ENCODE assay signal across 8 cellular contexts in the genomic region with DNA sequence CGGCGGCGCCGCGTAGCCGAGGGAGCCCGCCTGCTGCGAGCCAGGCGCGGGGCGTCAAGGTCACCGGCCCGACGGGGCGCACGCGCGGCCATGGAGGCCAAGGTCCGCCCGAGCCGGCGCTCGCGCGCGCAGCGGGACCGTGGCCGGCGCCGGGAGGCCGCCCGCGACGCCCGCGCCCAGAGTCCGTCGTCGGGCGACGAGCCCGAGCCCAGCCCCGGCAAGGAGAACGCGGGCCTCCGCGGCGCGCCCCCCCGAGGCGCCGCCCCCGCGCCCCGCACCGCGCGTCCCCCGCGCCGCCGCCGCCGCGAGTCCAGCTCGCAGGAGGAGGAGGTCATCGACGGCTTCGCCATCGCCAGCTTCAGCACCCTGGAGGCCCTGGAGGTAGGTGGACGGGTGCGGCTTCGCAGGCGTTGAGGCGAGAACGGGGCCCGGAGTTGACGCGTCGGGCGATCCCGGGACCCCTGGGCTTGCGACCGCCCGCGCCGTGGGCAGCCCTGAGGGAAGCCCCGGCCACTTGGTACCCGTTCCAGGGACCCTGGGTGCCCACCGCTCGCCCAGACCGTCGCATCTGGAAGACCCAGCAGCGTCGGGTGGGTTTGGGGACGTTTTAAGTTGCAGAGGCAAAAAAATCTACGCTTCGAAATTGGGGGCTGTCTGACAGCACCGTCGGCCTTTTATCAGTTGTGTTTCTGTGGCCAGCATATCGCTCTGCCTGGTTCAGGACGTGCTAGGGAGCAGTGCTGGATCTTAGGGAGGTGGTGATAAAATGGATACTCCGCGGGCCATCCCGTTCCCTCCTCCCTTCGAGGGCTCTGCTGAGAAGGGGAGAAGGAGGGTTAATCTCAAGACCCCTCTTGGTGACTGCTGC. TPM values are rescaled to one million over a fixed set of nuclear protein-coding genes. Genes with fewer than 3 reads are reported as not detected.
DNase-seq lines count a peak whose midpoint lies in the region; ATAC-seq and TF ChIP-seq lines count a peak whose summit lies in the region.

No MANE protein-coding gene starts in this region.

- no peak for TF ChIP-seq POLR2A in ovary (IDR thresholded peaks at IDR 0.05)

- H3K9me3 ChIP-seq in BLaER1: no peaks in the 10 kb centered on the region
- H3K9me3 ChIP-seq in fibroblast of lung (ENCODE audit: control insufficient read depth, insufficient read depth, low read depth, low read length): no peaks in the 10 kb centered on the region
- H3K9me3 ChIP-seq in ovary: no peaks in the 10 kb centered on the region

- no peaks in the 10 kb centered on the region for H3K27me3 ChIP-seq in BLaER1
- no peaks in the 10 kb centered on the region for H3K27me3 ChIP-seq in fibroblast of lung (ENCODE audit: control insufficient read depth, insufficient read depth, low read length)
- H3K27me3 ChIP-seq in ovary: no peaks in the 10 kb centered on the region

- WGBS in ovary, 3 donors: 0 to 1% (median 1%) methylated on average over 35 to 107 of the region's 107 CpGs

- no peak for TF ChIP-seq EP300 in ovary (IDR thresholded peaks at IDR 0.05)

- DNase-seq in RWPE1 (ENCODE audit: low spot score) (peak; percentile 29), fibroblast of lung (ENCODE audit: low read depth in 2 of 2) (peak in 1 of 2 donors; percentile 47), ovary (peak in 3 of 5 donors; percentile 52 to 72 (median 64)), GOT3 (lab: John Stamatoyannopoulos, UW) (no peak), NCI-H2227 (lab: John Stamatoyannopoulos, UW; ENCODE audit: unreplicated experiment) (no peak)

- no peak for TF ChIP-seq CTCF in RWPE1 (conservative IDR thresholded peaks at IDR 0.05; ENCODE audit: low read depth)
- no peak for TF ChIP-seq CTCF in fibroblast of lung (conservative IDR thresholded peaks at IDR 0.05 in 1 of 2, IDR thresholded peaks at IDR 0.05 in 1 of 2; ENCODE audit: low read depth in 1 of 2, low read length in 2 of 2)
- TF ChIP-seq CTCF in ovary (IDR thresholded peaks at IDR 0.05): no peak

- ATAC-seq in GM21367 (IDR thresholded peaks at IDR 0.05; ENCODE audit: unreplicated experiment) (peak; percentile 4), GM18873 (IDR thresholded peaks at IDR 0.05; ENCODE audit: low FRiP score, unreplicated experiment) (no peak)

- H3K36me3 ChIP-seq in BLaER1: peaks cover 31% of the 10 kb centered on the region; the same call in 1 of the 2 replicates
- no peaks in the 10 kb centered on the region for H3K36me3 ChIP-seq in fibroblast of lung (ENCODE audit: control insufficient read depth, insufficient read depth, low read length)
- H3K36me3 ChIP-seq in ovary: no peaks in the 10 kb centered on the region

- H3K9ac ChIP-seq in BLaER1 (peak overlapping the region; percentile 92), fibroblast of lung (ENCODE audit: insufficient read depth, low read length) (peak overlapping the region; percentile 70)

- H3K4me3 ChIP-seq in BLaER1: peak overlapping the region; percentile 85
- H3K4me3 ChIP-seq in fibroblast of lung (replicated peaks in 1 of 4; ENCODE audit: control extremely low read depth in 1 of 4, insufficient read depth in 1 of 4, low read depth in 3 of 4, low read length in 4 of 4): peak overlapping the region; percentile 72 to 89 (median 76)
- H3K4me3 ChIP-seq in ovary: peak overlapping the region; percentile 56

- intact Hi-C loops in ovary (cut with DNase I): loop anchor here in 1 of 4 donors (5.0 kb wide), 1 partner anchor 348 kb away; the partner anchor contains the start of genes DDX51 and NOC4L

- peaks cover 54% of the 10 kb centered on the region for H4K20me1 ChIP-seq in BLaER1
- no peaks in the 10 kb centered on the region for H4K20me1 ChIP-seq in fibroblast of lung (ENCODE audit: control insufficient read depth, extremely low read depth, insufficient read depth, low read length)

- no peak overlapping the region for H2AFZ ChIP-seq in fibroblast of lung (ENCODE audit: low read length)

- CTCF ChIA-PET in RWPE1 (lab: Yijun Ruan, JAX): interaction anchor here (0.7 kb wide), 1 partner anchor 33 kb away, joined by 3 read pairs; no protein-coding TSS in a partner anchor

- POLR2A ChIA-PET in RWPE1 (lab: Yijun Ruan, JAX; ENCODE audit: low non-redundant PET): no interaction called here

- peaks cover 45% of the 10 kb centered on the region for H3K79me2 ChIP-seq in fibroblast of lung (ENCODE audit: control insufficient read depth, insufficient read depth, low read length)

- H3K4me1 ChIP-seq in BLaER1 (peaks cover 85% of the 10 kb centered on the region), fibroblast of lung (ENCODE audit: control insufficient read depth, extremely low read depth, insufficient read depth, low read length) (no peaks in the 10 kb centered on the region), ovary (ENCODE audit: insufficient read depth) (peaks cover 38% of the 10 kb centered on the region)

- peak overlapping the region; percentile 88 for H3K27ac ChIP-seq in BLaER1
- H3K27ac ChIP-seq in RWPE1: peak overlapping the region; percentile 64
- no peak overlapping the region for H3K27ac ChIP-seq in fibroblast of lung (ENCODE audit: insufficient read depth, low read length)
- H3K27ac ChIP-seq in ovary: no peak overlapping the region

- H3K4me2 ChIP-seq in BLaER1 (peak overlapping the region; percentile 98), fibroblast of lung (ENCODE audit: extremely low read depth, insufficient read depth, low read length) (peak overlapping the region; percentile 95)

RNA-seq across cellular contexts. Expression of gene FBRSL1, which starts 0.8 kb away (rescaled TPM):
- 1.8 and 2.1 TPM in 2 replicates for total RNA-seq in fibroblast of lung
- 1.4 and 2.3 TPM in 2 replicates for polyA plus RNA-seq in fibroblast of lung
- 15.6 and 23.0 TPM in 2 replicates for polyA plus RNA-seq in fibroblast of lung (2012)
- 1.9 and 24.2 TPM in 2 replicates for polyA minus RNA-seq in fibroblast of lung (ENCODE audit: low replicate concordance)
- 10 to 100 TPM; 12.6 to 69.5 (median 54.3) TPM for total RNA-seq in ovary
- 10 to 100 TPM in 1 of 2 donors, 1 to 10 TPM in 1; 3.2 to 22.2 TPM for polyA plus RNA-seq in ovary

Comparison
In these comparisons a context has a peak if more than half of its experiments do, and no peak if none do; other contexts are left out.
1. H3K27ac ChIP-seq: peak in BLaER1 (single experiment) and RWPE1 (single experiment); none in fibroblast of lung (single experiment) and ovary (0 of 2).
2. DNase-seq: peak in RWPE1 (single experiment) and ovary (3 of 5); none in GOT3 (single experiment) and NCI-H2227 (single experiment).
3. Peak in every context shown above with its lines, with median percentiles within 50 percentile points of each other: H3K4me3 ChIP-seq.